ENCODE assay signal across 15 cellular contexts in genomic region chr11:33894402-33894754, GRCh38. TPM values are rescaled to one million over a fixed set of nuclear protein-coding genes. Genes with fewer than 3 reads are reported as not detected.
DNase-seq lines count a peak whose midpoint lies in the region; ATAC-seq, FAIRE-seq and TF ChIP-seq lines count a peak whose summit lies in the region.
"Had no signal": no experiment of that assay in that cellular context is flagged by ENCODE, and none has a peak within 500 bp of the region (broad histone marks: within the 10 kb centered on the region; RNA-seq: fewer than 3 reads in every experiment).

No MANE protein-coding gene starts in this region.

- peaks cover 63% of the 10 kb centered on the region for H3K27me3 Mint-ChIP-seq in CD4-positive, alpha-beta T cell
- peaks cover 75% of the 10 kb centered on the region for H3K27me3 Mint-ChIP-seq in activated T-helper 2 cell treated with anti-CD3 and anti-CD28 coated beads, Interferon-gamma antibody, Interleukin-2, Interleukin-4, amounts not matched to agents 10 μg/mL and 5 μg/mL and 100 μg/mL, durations not matched to agents 14 hours and 24 hours and 36 hours (ENCODE audit: low read depth)
- peaks cover 52 to 82% of the 10 kb centered on the region in 2 donors for H3K27me3 Mint-ChIP-seq in natural killer cell (ENCODE audit: low read depth in 2 of 2)

- 21% methylated on average over 4 of the region's 4 CpGs for WGBS in HepG2 (ENCODE audit: low lambda C conversion rate)

- no peaks in the 10 kb centered on the region for H3K36me3 Mint-ChIP-seq in CD4-positive, alpha-beta T cell (ENCODE audit: low read depth)
- H3K36me3 Mint-ChIP-seq in activated T-helper 2 cell treated with anti-CD3 and anti-CD28 coated beads, Interferon-gamma antibody, Interleukin-2, Interleukin-4, amounts not matched to agents 10 μg/mL and 5 μg/mL and 100 μg/mL, durations not matched to agents 14 hours and 24 hours and 36 hours (ENCODE audit: low read depth): no peaks in the 10 kb centered on the region
- no peaks in the 10 kb centered on the region for H3K36me3 Mint-ChIP-seq in natural killer cell

- no peak overlapping the region for H3K4me2 ChIP-seq in HepG2 (ENCODE audit: low read depth, low read length)
- H3K4me2 ChIP-seq: PC-9 had no signal

- in situ Hi-C loops in HepG2 (cut with HindIII; ENCODE audit: extremely low pct_ligation_motif_present, low pct_unique_long_range_greater_than_20kb): no loop called here

- peak overlapping the region; percentile 79 for H3K4me3 Mint-ChIP-seq in CD4-positive, alpha-beta T cell
- H3K4me3 Mint-ChIP-seq in activated T-helper 2 cell treated with anti-CD3 and anti-CD28 coated beads, Interferon-gamma antibody, Interleukin-2, Interleukin-4, amounts not matched to agents 10 μg/mL and 5 μg/mL and 100 μg/mL, durations not matched to agents 14 hours and 24 hours and 36 hours (ENCODE audit: low read depth): peak overlapping the region; percentile 9
- peak overlapping the region; percentile 85 for H3K4me3 Mint-ChIP-seq in natural killer cell

- H3K27me3 ChIP-seq in CD4-positive, alpha-beta T cell (ENCODE audit: control insufficient read depth, insufficient read depth, low read length): peaks cover 21% of the 10 kb centered on the region
- H3K27me3 ChIP-seq in HepG2 (ENCODE audit: control insufficient read depth in 1 of 2, insufficient read depth in 2 of 2, low read length in 2 of 2): peaks cover 0 to 28% of the 10 kb centered on the region in 2 experiments; a peak in 2 of 5 replicates
- H3K27me3 ChIP-seq: foreskin keratinocyte had no signal

- H3K4me1 Mint-ChIP-seq in CD4-positive, alpha-beta T cell (ENCODE audit: low read depth): peaks cover 28% of the 10 kb centered on the region
- H3K4me1 Mint-ChIP-seq in activated T-helper 2 cell treated with anti-CD3 and anti-CD28 coated beads, Interferon-gamma antibody, Interleukin-2, Interleukin-4, amounts not matched to agents 10 μg/mL and 5 μg/mL and 100 μg/mL, durations not matched to agents 14 hours and 24 hours and 36 hours (ENCODE audit: low read depth): peaks cover 19% of the 10 kb centered on the region
- peaks cover 37 to 50% of the 10 kb centered on the region in 2 donors for H3K4me1 Mint-ChIP-seq in natural killer cell

- no peaks in the 10 kb centered on the region for H4K20me1 ChIP-seq in HepG2 (ENCODE audit: insufficient read depth, low read length)

- no peaks in the 10 kb centered on the region for H3K36me3 ChIP-seq in HepG2 (replicated peaks in 1 of 2; ENCODE audit: control insufficient read depth in 1 of 2, insufficient read depth in 2 of 2, low read length in 2 of 2)

- TF ChIP-seq POLR2A in HepG2 (IDR thresholded peaks at IDR 0.05; ENCODE audit: insufficient read depth in 1 of 2, low read depth in 2 of 2, low read length in 2 of 2): no peak

- H3K79me2 ChIP-seq in HepG2 (ENCODE audit: insufficient read depth, low read length): no peaks in the 10 kb centered on the region

- CTCF ChIA-PET in CD4-positive, alpha-beta T cell (lab: Charles Lee): no interaction called here
- CTCF ChIA-PET in HepG2 (lab: Yijun Ruan, JAX; ENCODE audit: low intra/inter-chr PET ratio, low total read pairs): no interaction called here

- POLR2A ChIA-PET in CD4-positive, alpha-beta T cell (lab: Charles Lee): no interaction called here
- POLR2A ChIA-PET in HepG2 (lab: Yijun Ruan, JAX): no interaction called here

- intact Hi-C loops in CD4-positive, alpha-beta T cell (cut with DNase I, micrococcal nuclease): no loop called here
- intact Hi-C loops in activated T-helper 2 cell treated with anti-CD3 and anti-CD28 coated beads, Interferon-gamma antibody, Interleukin-2, Interleukin-4, amounts not matched to agents 10 μg/mL and 5 μg/mL and 100 μg/mL, durations not matched to agents 14 hours and 24 hours and 36 hours (cut with micrococcal nuclease): loop anchor here (2.0 to 10.0 kb wide), 3 partner anchors 172 to 1380 kb away; no protein-coding TSS in a partner anchor
- intact Hi-C loops in natural killer cell (cut with micrococcal nuclease) (no loop called here), HepG2 (cut with micrococcal nuclease; ENCODE audit: unreplicated experiment) (no loop called here)

- H3K4me3 ChIP-seq in HepG2 (replicated peaks in 1 of 3; ENCODE audit: insufficient read depth in 1 of 3, low read depth in 2 of 3, low read length in 3 of 3): no peak overlapping the region
- H3K4me3 ChIP-seq: PC-9 had no signal

- BruUV-seq in HepG2 (replicated peaks; lab: Mats Ljungman, UMichigan): no TSS peak

- DNase-seq in CD4-positive, alpha-beta T cell: no peak
- DNase-seq in activated T-helper 2 cell treated with anti-CD3 and anti-CD28 coated beads, Interferon-gamma antibody, Interleukin-2, Interleukin-4, amounts not matched to agents 10 μg/mL and 5 μg/mL and 100 μg/mL, durations not matched to agents 14 hours and 24 hours and 36 hours (ENCODE audit: low spot score): no peak
- DNase-seq in natural killer cell (no peak), left lobe of liver (ENCODE audit: low spot score) (no peak), NCI-H510A (lab: John Stamatoyannopoulos, UW) (no peak), GF-D8 (lab: John Stamatoyannopoulos, UW) (no peak), HepG2 (ENCODE audit: low spot score) (no peak)
- DNase-seq: foreskin keratinocyte, NCI-H1694, NCI-H524, PC-9, retina had no signal

- ATAC-seq in CD4-positive, alpha-beta T cell (ENCODE audit: poor library complexity): no peak
- peak; percentile 6 for ATAC-seq in GM21381 (IDR thresholded peaks at IDR 0.05; ENCODE audit: unreplicated experiment)
- no peak for ATAC-seq in natural killer cell
- no peak for ATAC-seq in left lobe of liver
- no peak for ATAC-seq in HepG2
- ATAC-seq: foreskin keratinocyte, SK-N-SH treated with all-trans-retinoic acid at 6 μM for 48 hours had no signal

- TF ChIP-seq EP300 in HepG2 (IDR thresholded peaks at IDR 0.05; ENCODE audit: low read depth in 2 of 2, low read length in 2 of 2) (no peak), HepG2 (CRISPR knock-in tag; IDR thresholded peaks at IDR 0.05; ENCODE audit: borderline replicate concordance) (no peak)

- H2AFZ ChIP-seq in HepG2 (ENCODE audit: low read length): no peak overlapping the region
- H2AFZ ChIP-seq: PC-9 had no signal

- TF ChIP-seq CTCF in CD4-positive, alpha-beta T cell (IDR thresholded peaks at IDR 0.05): no peak
- TF ChIP-seq CTCF in natural killer cell (IDR thresholded peaks at IDR 0.05) (no peak), HepG2 (CRISPR knock-in tag; IDR thresholded peaks at IDR 0.05) (no peak)

- H3K9me3 Mint-ChIP-seq in CD4-positive, alpha-beta T cell: no peaks in the 10 kb centered on the region
- H3K9me3 Mint-ChIP-seq in activated T-helper 2 cell treated with anti-CD3 and anti-CD28 coated beads, Interferon-gamma antibody, Interleukin-2, Interleukin-4, amounts not matched to agents 10 μg/mL and 5 μg/mL and 100 μg/mL, durations not matched to agents 14 hours and 24 hours and 36 hours: no peaks in the 10 kb centered on the region
- no peaks in the 10 kb centered on the region for H3K9me3 Mint-ChIP-seq in natural killer cell

- no peak overlapping the region for H3K9ac ChIP-seq in HepG2 (ENCODE audit: insufficient read depth, low read depth, low read length)

- H3K9me3 ChIP-seq in CD4-positive, alpha-beta T cell (ENCODE audit: control insufficient read depth, low read length): no peaks in the 10 kb centered on the region
- no peaks in the 10 kb centered on the region for H3K9me3 ChIP-seq in HepG2 (ENCODE audit: low read length)

- no peaks in the 10 kb centered on the region; the same call in 1 of the 2 replicates for H3K4me1 ChIP-seq in HepG2 (ENCODE audit: insufficient read depth, low read length)

- no peak for TF ChIP-seq RAD21 in HepG2 (CRISPR knock-in tag; IDR thresholded peaks at IDR 0.05)

- peak overlapping the region; percentile 26 for H3K27ac Mint-ChIP-seq in CD4-positive, alpha-beta T cell
- H3K27ac Mint-ChIP-seq in activated T-helper 2 cell treated with anti-CD3 and anti-CD28 coated beads, Interferon-gamma antibody, Interleukin-2, Interleukin-4, amounts not matched to agents 10 μg/mL and 5 μg/mL and 100 μg/mL, durations not matched to agents 14 hours and 24 hours and 36 hours: no peak overlapping the region
- H3K27ac Mint-ChIP-seq in natural killer cell: peak overlapping the region; percentile 66 to 70

- peak overlapping the region; percentile 21 for H3K27ac ChIP-seq in CD4-positive, alpha-beta T cell (ENCODE audit: low read depth, low read length)
- H3K27ac ChIP-seq in HepG2 (ENCODE audit: extremely low read length, insufficient read depth, low read length): no peak overlapping the region
- H3K27ac ChIP-seq: foreskin keratinocyte, PC-9 had no signal

- no peak for FAIRE-seq in HepG2 (lab: Jason Lieb, UNC)
- FAIRE-seq: urothelium cell line had no signal

TF ChIP-seq in HepG2, 621 proteins besides CTCF, POLR2A, EP300 and RAD21 (continues in another document):
- no peak for TF ChIP-seq NBN (conservative IDR thresholded peaks at IDR 0.05)

RNA-seq across cellular contexts. Expression of gene LMO2, which starts 2.5 kb away (rescaled TPM):
- total RNA-seq in CD4-positive, alpha-beta T cell: under 1 TPM; 0.61 to 0.80 TPM
- not detected in 2 replicates for total RNA-seq in activated T-helper 2 cell treated with anti-CD3 and anti-CD28 coated beads, Interferon-gamma antibody, Interleukin-2, Interleukin-4, amounts not matched to agents 10 μg/mL and 5 μg/mL and 100 μg/mL, durations not matched to agents 14 hours and 24 hours and 36 hours
- total RNA-seq in natural killer cell (1 to 10 TPM; 2.8 to 9.6 (median 5.6) TPM), left lobe of liver (5.1 TPM), HepG2 (2016; rRNA removed; fragmentation: Illumina TruSeq; extraction: Trizol) (not detected in 2 replicates)
- not detected in 2 replicates for total RNA-seq in HepG2 (2016; cell fraction: cytosol; rRNA removed; fragmentation: Illumina TruSeq; extraction: Trizol; ENCODE audit: low read depth)
- not detected in 2 replicates for total RNA-seq in HepG2 (2016; cell fraction: insoluble cytoplasmic fraction; rRNA removed; fragmentation: Illumina TruSeq; extraction: Trizol)
- not detected in 2 replicates for total RNA-seq in HepG2 (2016; cell fraction: membrane; rRNA removed; fragmentation: Illumina TruSeq; extraction: Trizol)
- total RNA-seq in HepG2 (2016; cell fraction: nucleus; rRNA removed; fragmentation: Illumina TruSeq; extraction: Trizol): not detected in 2 replicates
- not detected in 2 replicates for polyA plus RNA-seq in HepG2 (2011; rRNA removed)
- not detected in 2 replicates for polyA plus RNA-seq in HepG2 (2011; cell fraction: cytosol; rRNA removed)
- not detected in 2 replicates for polyA plus RNA-seq in HepG2 (2011; cell fraction: nucleus; rRNA removed)
- not detected in 2 replicates for polyA plus RNA-seq in HepG2 (2012)
- not detected in 2 replicates for polyA plus RNA-seq in HepG2 (2016; cell fraction: cytosol; fragmentation: Illumina TruSeq; extraction: Trizol; ENCODE audit: low read depth)
- polyA plus RNA-seq in HepG2 (2016; cell fraction: insoluble cytoplasmic fraction; fragmentation: Illumina TruSeq; extraction: Trizol; ENCODE audit: low read depth): not detected in 2 replicates
- not detected in 2 replicates for polyA plus RNA-seq in HepG2 (2016; cell fraction: membrane; fragmentation: Illumina TruSeq; extraction: Trizol; ENCODE audit: low read depth)
- polyA plus RNA-seq in HepG2 (2016; cell fraction: nucleus; fragmentation: Illumina TruSeq; extraction: Trizol; ENCODE audit: insufficient read depth, low read depth): not detected in 2 replicates
- 0.28 and 0.30 TPM in 2 replicates for polyA minus RNA-seq in HepG2 (2011; rRNA and poly(A)+ RNA removed; ENCODE audit: low replicate concordance)
- not detected in 2 replicates for polyA minus RNA-seq in HepG2 (2011; cell fraction: cytosol; rRNA and poly(A)+ RNA removed)
- not detected in 2 replicates for polyA minus RNA-seq in HepG2 (2011; cell fraction: nucleus; rRNA and poly(A)+ RNA removed)

Comparison
In these comparisons a context has a peak if more than half of its experiments do, and no peak if none do; other contexts are left out.
1. H3K4me3 Mint-ChIP-seq: peak in every context shown above with its lines; median percentile 85 in natural killer cell; 79 in CD4-positive, alpha-beta T cell; 9 in activated T-helper 2 cell treated with anti-CD3 and anti-CD28 coated beads, Interferon-gamma antibody, Interleukin-2, Interleukin-4, amounts not matched to agents 10 μg/mL and 5 μg/mL and 100 μg/mL, durations not matched to agents 14 hours and 24 hours and 36 hours.